2 cellular contexts compared by ENCODE assay signal in the genomic region with DNA sequence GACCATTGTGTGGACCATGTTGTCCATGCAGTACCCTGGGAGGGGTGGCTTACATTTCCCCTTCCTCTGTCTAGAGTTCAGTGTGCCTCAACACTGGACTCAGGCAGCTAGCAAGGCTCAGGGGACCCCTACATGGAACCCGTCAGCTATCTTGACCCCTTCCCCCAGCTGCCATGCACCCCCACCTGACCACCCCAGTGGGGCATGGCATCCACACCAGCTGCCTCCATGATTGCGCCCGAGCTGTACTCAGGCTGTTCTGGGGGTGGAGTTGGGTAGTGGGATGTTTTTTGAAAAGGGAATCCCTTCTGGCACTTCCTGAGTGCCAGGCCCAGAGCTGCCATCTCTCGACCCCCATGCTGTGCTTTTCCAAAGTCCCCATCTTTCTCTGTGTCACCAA. TPM values are rescaled to one million over a fixed set of nuclear protein-coding genes. Genes with fewer than 3 reads are reported as not detected.
"Had no signal": no experiment of that assay in that cellular context is flagged by ENCODE, and none has a peak within 500 bp of the region (broad histone marks: within the 10 kb centered on the region; RNA-seq: fewer than 3 reads in every experiment).

No MANE protein-coding gene starts in this region.

RNA-seq across cellular contexts. Expression of gene SYT15B, which starts 1.8 kb away (rescaled TPM):
- total RNA-seq: activated B cell treated with CpG ODN at 0.5 μM for 24 hours; activated CD4-positive, alpha-beta T cell treated with anti-CD3 and anti-CD28 coated beads, Interleukin-2, amount 10 ng/mL, durations not matched to agents 24 days and 14 days had no signal
